In genomic region chr2:112600634-112601033, GRCh38 we compare ENCODE assay signal across 17 cellular contexts. TPM values are rescaled to one million over a fixed set of nuclear protein-coding genes. Genes with fewer than 3 reads are reported as not detected.
DNase-seq lines count a peak whose midpoint lies in the region; ATAC-seq, FAIRE-seq and TF ChIP-seq lines count a peak whose summit lies in the region.
"Had no signal": no experiment of that assay in that cellular context is flagged by ENCODE, and none has a peak within 500 bp of the region (broad histone marks: within the 10 kb centered on the region; RNA-seq: fewer than 3 reads in every experiment).

No MANE protein-coding gene starts in this region.

- H3K36me3 ChIP-seq in GM23248 (ENCODE audit: low read depth): no peaks in the 10 kb centered on the region
- no peaks in the 10 kb centered on the region for H3K36me3 ChIP-seq in PC-3 (ENCODE audit: low read depth, low read length)
- H3K36me3 ChIP-seq in endothelial cell of umbilical vein (ENCODE audit: control insufficient read depth in 2 of 2, extremely low read depth in 1 of 2, insufficient read depth in 2 of 2, low read length in 2 of 2): no peaks in the 10 kb centered on the region
- H3K36me3 ChIP-seq in parathyroid adenoma (ENCODE audit: control insufficient read depth, insufficient read depth, low read length): no peaks in the 10 kb centered on the region
- H3K36me3 ChIP-seq: BE2C, esophagus squamous epithelium, HAP-1, lower lobe of right lung, thoracic aorta had no signal

- H3K9ac ChIP-seq in GM23248 (peak overlapping the region; percentile 3), PC-3 (ENCODE audit: low read length) (peak overlapping the region; percentile 42), endothelial cell of umbilical vein (replicated peaks; ENCODE audit: extremely low read depth, insufficient read depth, low read length) (no peak overlapping the region), parathyroid adenoma (no peak overlapping the region)

- 0 out of 2 replicates have a peak, but pooled peaks cover 6% of the 10 kb centered on the region for H3F3A ChIP-seq in GM23248 (ENCODE audit: insufficient read depth)
- no peaks in the 10 kb centered on the region for H3F3A ChIP-seq in PC-3 (ENCODE audit: low read length, unreplicated experiment)

- peaks cover 16% of the 10 kb centered on the region for H3K4me1 ChIP-seq in GM23248 (ENCODE audit: insufficient read depth)
- H3K4me1 ChIP-seq in PC-3 (ENCODE audit: insufficient read depth, low read length): peaks cover 12% of the 10 kb centered on the region
- peaks cover 2% of the 10 kb centered on the region for H3K4me1 ChIP-seq in endothelial cell of umbilical vein (ENCODE audit: control insufficient read depth, extremely low read depth, insufficient read depth, low read length)
- no peaks in the 10 kb centered on the region for H3K4me1 ChIP-seq in parathyroid adenoma
- H3K4me1 ChIP-seq: BE2C had no signal

- H4K20me1 ChIP-seq in GM23248 (ENCODE audit: insufficient read depth): no peaks in the 10 kb centered on the region
- no peaks in the 10 kb centered on the region for H4K20me1 ChIP-seq in PC-3 (ENCODE audit: low read length)
- no peaks in the 10 kb centered on the region for H4K20me1 ChIP-seq in endothelial cell of umbilical vein (replicated peaks; ENCODE audit: control insufficient read depth, extremely low read depth, insufficient read depth, low read length)

- H3K27ac ChIP-seq in GM23248: no peak overlapping the region
- no peak overlapping the region for H3K27ac ChIP-seq in PC-3 (ENCODE audit: low read length)
- H3K27ac ChIP-seq in endothelial cell of umbilical vein (ENCODE audit: insufficient read depth, low read depth, low read length): no peak overlapping the region
- no peak overlapping the region for H3K27ac ChIP-seq in parathyroid adenoma
- H3K27ac ChIP-seq: esophagus squamous epithelium, lower lobe of right lung, thoracic aorta had no signal

- no peak for TF ChIP-seq CTCF in PC-3 (conservative IDR thresholded peaks at IDR 0.05; ENCODE audit: low read depth, low read length)
- no peak for TF ChIP-seq CTCF in endothelial cell of umbilical vein (IDR thresholded peaks at IDR 0.05; ENCODE audit: extremely low read depth in 1 of 2, insufficient read depth in 1 of 2, low read depth in 1 of 2, low read length in 2 of 2)
- no peak for TF ChIP-seq CTCF in parathyroid adenoma (IDR thresholded peaks at IDR 0.05)

- H3K9me1 ChIP-seq in endothelial cell of umbilical vein (replicated peaks; ENCODE audit: control insufficient read depth, extremely low read depth, insufficient read depth, low read length): no peaks in the 10 kb centered on the region

- TF ChIP-seq POLR2A in endothelial cell of umbilical vein (IDR thresholded peaks at IDR 0.05; ENCODE audit: low read depth, low read length): no peak

- dilution Hi-C loops in endothelial cell of umbilical vein (cut with MboI; ENCODE audit: extremely low pct_ligation_motif_present, low sequenced_read_pairs): no loop called here

- CTCF ChIA-PET in PC-3 (lab: Charles Lee): interaction anchor here (0.6 to 1.4 kb wide), 3 partner anchors 22 to 126 kb away, joined by 5 to 7 read pairs (median 6); no protein-coding TSS in a partner anchor
- CTCF ChIA-PET in endothelial cell of umbilical vein (lab: Charles Lee): interaction anchor here (0.7 to 9.9 kb wide), 26 partner anchors 11 to 358 kb away, joined by 3 to 207 read pairs (median 5); partner anchors contain the start of gene SLC20A1

- H3K4me2 ChIP-seq in GM23248 (ENCODE audit: unreplicated experiment) (peak overlapping the region; percentile 63), PC-3 (ENCODE audit: low read length) (peak overlapping the region; percentile 67), endothelial cell of umbilical vein (ENCODE audit: insufficient read depth, low read length) (no peak overlapping the region), parathyroid adenoma (ENCODE audit: low read length) (no peak overlapping the region)

- H3K4me3 ChIP-seq in GM23248 (peak overlapping the region; percentile 17; the same call in 1 of the 2 replicates), PC-3 (ENCODE audit: low read length) (no peak overlapping the region), endothelial cell of umbilical vein (replicated peaks in 1 of 3; ENCODE audit: insufficient read depth in 1 of 3, low read depth in 1 of 3, low read length in 3 of 3) (no peak overlapping the region), parathyroid adenoma (ENCODE audit: low read depth, low read length) (no peak overlapping the region)
- H3K4me3 ChIP-seq: GM12878, HAP-1, lower lobe of right lung, mucosa of descending colon had no signal

- FAIRE-seq in endothelial cell of umbilical vein (lab: Jason Lieb, UNC): peak; percentile 60
- FAIRE-seq: endometrium had no signal

- in situ Hi-C loops in GM23248 (cut with MboI): loop anchor here (25.0 kb wide), 1 partner anchor 337 kb away; no protein-coding TSS in a partner anchor

- intact Hi-C loops in PC-3 (cut with micrococcal nuclease) (loop anchor here (1.0 to 10.0 kb wide), 3 partner anchors 26 to 126 kb away; no protein-coding TSS in a partner anchor), endothelial cell of umbilical vein (cut with micrococcal nuclease) (loop anchor here (1.0 to 5.0 kb wide), 6 partner anchors 26 to 357 kb away; partner anchors contain the start of gene SLC20A1)

- peak overlapping the region; percentile 96 for H2AFZ ChIP-seq in GM23248
- 0 out of 2 replicates have a peak overlapping the region, but pooled peaks have one; percentile 7 for H2AFZ ChIP-seq in PC-3 (ENCODE audit: low read length)
- H2AFZ ChIP-seq in endothelial cell of umbilical vein (ENCODE audit: low read depth, low read length): no peak overlapping the region
- peak overlapping the region; percentile 64 for H2AFZ ChIP-seq in parathyroid adenoma

- POLR2A ChIA-PET in PC-3 (lab: Charles Lee; ENCODE audit: unreplicated experiment): no interaction called here
- POLR2A ChIA-PET in endothelial cell of umbilical vein (lab: Charles Lee): no interaction called here

- no peaks in the 10 kb centered on the region for H3K27me3 ChIP-seq in GM23248 (replicated peaks; ENCODE audit: insufficient read depth)
- H3K27me3 ChIP-seq in PC-3 (ENCODE audit: low read length): no peaks in the 10 kb centered on the region
- no peaks in the 10 kb centered on the region for H3K27me3 ChIP-seq in endothelial cell of umbilical vein (ENCODE audit: control insufficient read depth in 2 of 2, insufficient read depth in 2 of 2, low read length in 2 of 2)
- no peaks in the 10 kb centered on the region for H3K27me3 ChIP-seq in parathyroid adenoma (ENCODE audit: control insufficient read depth, insufficient read depth, low read length)
- H3K27me3 ChIP-seq: BE2C, esophagus squamous epithelium had no signal

- H3K9me3 ChIP-seq in GM23248 (ENCODE audit: low read depth) (no peaks in the 10 kb centered on the region), PC-3 (ENCODE audit: low read length) (no peaks in the 10 kb centered on the region), endothelial cell of umbilical vein (replicated peaks; ENCODE audit: control insufficient read depth, insufficient read depth, low read length) (no peaks in the 10 kb centered on the region), parathyroid adenoma (ENCODE audit: control insufficient read depth, low read length) (no peaks in the 10 kb centered on the region)
- H3K9me3 ChIP-seq: BE2C, esophagus squamous epithelium, HAP-1, lower lobe of right lung, mucosa of descending colon, thoracic aorta had no signal

- ATAC-seq in PC-3 (no peak), GM21367 (IDR thresholded peaks at IDR 0.05; ENCODE audit: unreplicated experiment) (no peak), HG03097 (IDR thresholded peaks at IDR 0.05; ENCODE audit: low FRiP score, unreplicated experiment) (no peak)

- H3K79me2 ChIP-seq in GM23248 (ENCODE audit: insufficient read depth) (no peaks in the 10 kb centered on the region), PC-3 (ENCODE audit: low read length) (no peaks in the 10 kb centered on the region), endothelial cell of umbilical vein (ENCODE audit: control insufficient read depth, insufficient read depth, low read length) (no peaks in the 10 kb centered on the region), parathyroid adenoma (no peaks in the 10 kb centered on the region)

- 66 to 67% methylated on average over 3 of the region's 3 CpGs for WGBS in GM23248 (ENCODE audit: low coverage in 1 of 2, low lambda C conversion rate in 2 of 2, missing lambda C conversion rate in 2 of 2), 2 experiments

- no TSS peak for BruUV-seq in PC-3 (replicated peaks; lab: Mats Ljungman, UMichigan)
- BruUV-seq in endothelial cell of umbilical vein (replicated peaks; lab: Mats Ljungman, UMichigan): no TSS peak

- DNase-seq in GM23248 (no peak), PC-3 (no peak), endothelial cell of umbilical vein (ENCODE audit: low read depth, low spot score) (no peak), SKM-1 (lab: John Stamatoyannopoulos, UW; ENCODE audit: unreplicated experiment) (no peak)
- DNase-seq: cerebellar nuclear complex, NCI-H187 treated with DMSO at 0.1 percent for 48 hours had no signal

- H3K9me2 ChIP-seq in GM23248 (ENCODE audit: insufficient read depth) (no peaks in the 10 kb centered on the region), PC-3 (replicated peaks; ENCODE audit: low read length) (0 out of 2 replicates have a peak, but pooled peaks cover 7% of the 10 kb centered on the region)

RNA-seq across cellular contexts. Expression of gene CHCHD5, which starts 16.2 kb away (rescaled TPM):
- 7.1 and 9.5 TPM in 2 replicates for total RNA-seq in GM23248 (2014; rRNA removed; shearing (Covaris generic))
- polyA plus RNA-seq in GM23248 (2016; fragmentation: Nextera tagmentation; extraction: Ambion mirVana) (55.4 and 57.8 TPM in 2 replicates), endothelial cell of umbilical vein (44.7 and 63.5 TPM in 2 replicates)
- total RNA-seq in PC-3 (2014; rRNA removed) (25.4 and 27.9 TPM in 2 replicates), endothelial cell of umbilical vein (22.2 and 23.6 TPM in 2 replicates)
- 29.0 and 35.3 TPM in 2 replicates for polyA plus RNA-seq in endothelial cell of umbilical vein (2011; cell fraction: cytosol; rRNA removed)
- polyA plus RNA-seq in endothelial cell of umbilical vein (2011; cell fraction: nucleus; rRNA removed): 10.6 and 12.6 TPM in 2 replicates
- 22.5 and 35.4 TPM in 2 replicates for polyA plus RNA-seq in endothelial cell of umbilical vein (2012)
- 9.8 and 10.5 TPM in 2 replicates for polyA minus RNA-seq in endothelial cell of umbilical vein
- polyA minus RNA-seq in endothelial cell of umbilical vein (2011; cell fraction: cytosol; rRNA and poly(A)+ RNA removed): 10.7 TPM
- polyA minus RNA-seq in endothelial cell of umbilical vein (2011; cell fraction: nucleus; rRNA and poly(A)+ RNA removed): 1.6 and 4.6 TPM in 2 replicates

RNA-seq across cellular contexts. Expression of gene SLC20A1, which starts 45.1 kb away (rescaled TPM):
- total RNA-seq in GM23248 (2014; rRNA removed; shearing (Covaris generic)): 135 and 153 TPM in 2 replicates
- polyA plus RNA-seq in GM23248 (2016; fragmentation: Nextera tagmentation; extraction: Ambion mirVana) (191 and 193 TPM in 2 replicates), endothelial cell of umbilical vein (47.0 and 52.7 TPM in 2 replicates)
- total RNA-seq in PC-3 (2014; rRNA removed) (209 and 257 TPM in 2 replicates), endothelial cell of umbilical vein (141 and 149 TPM in 2 replicates)
- 44.5 and 45.5 TPM in 2 replicates for polyA plus RNA-seq in endothelial cell of umbilical vein (2011; cell fraction: cytosol; rRNA removed)
- 146 and 166 TPM in 2 replicates for polyA plus RNA-seq in endothelial cell of umbilical vein (2011; cell fraction: nucleus; rRNA removed)
- 88.7 and 117 TPM in 2 replicates for polyA plus RNA-seq in endothelial cell of umbilical vein (2012)
- 95.5 and 107 TPM in 2 replicates for polyA minus RNA-seq in endothelial cell of umbilical vein
- 25.2 TPM for polyA minus RNA-seq in endothelial cell of umbilical vein (2011; cell fraction: cytosol; rRNA and poly(A)+ RNA removed)
- 82.9 and 138 TPM in 2 replicates for polyA minus RNA-seq in endothelial cell of umbilical vein (2011; cell fraction: nucleus; rRNA and poly(A)+ RNA removed)

RNA-seq across cellular contexts. Expression of gene POLR1B, which starts 58.4 kb away (rescaled TPM):
- total RNA-seq in GM23248 (2014; rRNA removed; shearing (Covaris generic)): 9.2 and 16.5 TPM in 2 replicates
- polyA plus RNA-seq in GM23248 (2016; fragmentation: Nextera tagmentation; extraction: Ambion mirVana) (8.2 and 9.8 TPM in 2 replicates), endothelial cell of umbilical vein (12.2 and 13.8 TPM in 2 replicates)
- total RNA-seq in PC-3 (2014; rRNA removed) (31.6 and 31.7 TPM in 2 replicates), endothelial cell of umbilical vein (21.3 and 28.9 TPM in 2 replicates)
- 9.0 and 9.3 TPM in 2 replicates for polyA plus RNA-seq in endothelial cell of umbilical vein (2011; cell fraction: cytosol; rRNA removed)
- polyA plus RNA-seq in endothelial cell of umbilical vein (2011; cell fraction: nucleus; rRNA removed): 13.0 and 16.0 TPM in 2 replicates
- 13.8 and 24.3 TPM in 2 replicates for polyA plus RNA-seq in endothelial cell of umbilical vein (2012)
- 36.9 and 49.4 TPM in 2 replicates for polyA minus RNA-seq in endothelial cell of umbilical vein
- 35.9 TPM for polyA minus RNA-seq in endothelial cell of umbilical vein (2011; cell fraction: cytosol; rRNA and poly(A)+ RNA removed)
- 18.5 and 20.1 TPM in 2 replicates for polyA minus RNA-seq in endothelial cell of umbilical vein (2011; cell fraction: nucleus; rRNA and poly(A)+ RNA removed)

Comparison
In these comparisons a context has a peak if more than half of its experiments do, and no peak if none do; other contexts are left out.
1. H3K4me2 ChIP-seq: peak in GM23248 (single experiment) and PC-3 (single experiment); none in endothelial cell of umbilical vein (single experiment) and parathyroid adenoma (single experiment).
2. H3K9ac ChIP-seq: peak in GM23248 (single experiment) and PC-3 (single experiment); none in endothelial cell of umbilical vein (single experiment) and parathyroid adenoma (single experiment).